ENCODE assay signal across 9 cellular contexts in the genomic region with DNA sequence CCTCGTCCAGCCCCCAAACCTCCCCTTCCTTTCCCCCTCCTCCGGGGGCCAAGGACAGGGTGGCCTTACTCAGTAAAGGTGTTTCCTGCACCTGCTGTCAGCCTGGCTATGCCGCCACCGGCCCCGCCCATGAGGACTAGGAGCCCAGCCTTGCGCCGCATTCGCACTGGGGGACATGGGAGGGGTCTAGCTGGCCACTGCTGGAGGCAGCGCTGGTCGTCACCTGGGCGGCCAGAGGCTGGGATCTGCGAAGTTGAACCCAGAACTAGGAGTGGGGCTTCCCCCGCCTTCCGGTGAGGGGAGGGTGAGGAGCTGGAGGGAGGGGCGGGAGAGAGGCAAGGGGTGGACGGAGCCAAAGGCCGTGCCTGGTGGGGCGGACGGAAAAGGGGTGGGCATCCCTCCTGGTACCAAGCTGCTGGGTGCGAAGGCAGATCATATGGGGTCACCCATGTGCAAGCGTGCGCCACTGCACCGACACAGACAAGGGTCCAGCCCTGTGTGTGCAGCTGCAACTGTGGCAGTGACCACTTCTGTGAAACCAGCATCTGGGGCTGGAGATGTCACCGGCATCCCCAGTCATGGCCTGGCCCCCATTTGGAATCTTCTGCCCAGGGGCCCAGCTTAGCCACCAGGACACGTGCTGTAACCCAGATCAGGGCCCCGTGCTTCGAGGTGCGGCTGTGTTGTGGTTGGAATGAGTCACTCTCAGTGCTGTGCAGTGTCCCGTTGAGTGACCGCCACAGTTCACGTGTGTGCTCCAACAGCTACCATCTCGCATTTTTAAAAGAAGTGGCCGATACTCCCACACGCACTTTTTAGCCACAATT. TPM values are rescaled to one million over a fixed set of nuclear protein-coding genes. Genes with fewer than 3 reads are reported as not detected.
A peak's percentile ranks its signal among the peaks of the same experiment; 100 is the strongest.
DNase-seq lines count a peak whose midpoint lies in the region; ATAC-seq and TF ChIP-seq lines count a peak whose summit lies in the region.
"Had no signal": no experiment of that assay in that cellular context is flagged by ENCODE, and none has a peak within 500 bp of the region (broad histone marks: within the 10 kb centered on the region; RNA-seq: fewer than 3 reads in every experiment).

No MANE protein-coding gene starts in this region.

- H3K4me3 ChIP-seq in NB4 (ENCODE audit: low read depth, low read length): no peak overlapping the region
- peak overlapping the region; percentile 69 for H3K4me3 ChIP-seq in coronary artery
- H3K4me3 ChIP-seq in effector memory CD4-positive, alpha-beta T cell (ENCODE audit: insufficient read depth, low read depth, low read length, poor library complexity, severe bottlenecking): no peak overlapping the region

- H3K36me3 Mint-ChIP-seq in naive thymus-derived CD8-positive, alpha-beta T cell: peaks cover 0 to 3% (median 0%) of the 10 kb centered on the region in 3 donors

- peaks cover 19% of the 10 kb centered on the region for H3K4me1 ChIP-seq in effector memory CD4-positive, alpha-beta T cell (ENCODE audit: control insufficient read depth, insufficient read depth, low read length, poor library complexity, severe bottlenecking)

- no peaks in the 10 kb centered on the region for H3K36me3 ChIP-seq in effector memory CD4-positive, alpha-beta T cell (ENCODE audit: control insufficient read depth, insufficient read depth, low read length)

- peak; percentile 85 for DNase-seq in Daoy (ENCODE audit: low read depth)
- DNase-seq in NB4 (ENCODE audit: low read depth): peak; percentile 91
- peak; percentile 72 for DNase-seq in coronary artery (ENCODE audit: low spot score)
- DNase-seq in naive thymus-derived CD8-positive, alpha-beta T cell: no peak
- DNase-seq in effector memory CD4-positive, alpha-beta T cell: no peak
- no peak for DNase-seq in germinal center (ENCODE audit: low spot score)
- no peak for DNase-seq in GOT3 (lab: John Stamatoyannopoulos, UW)

- H3K27ac ChIP-seq in coronary artery: no peak overlapping the region
- no peak overlapping the region for H3K27ac ChIP-seq in effector memory CD4-positive, alpha-beta T cell (ENCODE audit: insufficient read depth, low read length, poor library complexity, severe bottlenecking)

- POLR2A ChIA-PET in naive thymus-derived CD8-positive, alpha-beta T cell (lab: Charles Lee): interaction anchor here (0.6 to 2.1 kb wide), 3 partner anchors 10 to 18 kb away, joined by 3 to 5 read pairs (median 4); no protein-coding TSS in a partner anchor

- ATAC-seq in naive thymus-derived CD8-positive, alpha-beta T cell: no peak
- no peak for ATAC-seq in GM18909 (IDR thresholded peaks at IDR 0.05; ENCODE audit: poor library complexity, unreplicated experiment)

- TF ChIP-seq POLR2A in NB4 (IDR thresholded peaks at IDR 0.05; ENCODE audit: extremely low read depth, insufficient read length): no peak

- H3K4me1 Mint-ChIP-seq in naive thymus-derived CD8-positive, alpha-beta T cell: peaks cover 0 to 7% (median 4%) of the 10 kb centered on the region in 4 donors

- no peaks in the 10 kb centered on the region for H3K9me3 ChIP-seq in effector memory CD4-positive, alpha-beta T cell (ENCODE audit: control insufficient read depth, low read length)

- peak overlapping the region in 8 of 10 donors; percentile 2 to 77 (median 20) for H3K4me3 Mint-ChIP-seq in naive thymus-derived CD8-positive, alpha-beta T cell

- H3K27me3 ChIP-seq in effector memory CD4-positive, alpha-beta T cell (replicated peaks; ENCODE audit: control insufficient read depth, insufficient read depth, low read length, poor library complexity, severe bottlenecking): peaks cover 17% of the 10 kb centered on the region

- peaks cover 2 to 4% (median 3%) of the 10 kb centered on the region in 5 donors for H3K27me3 Mint-ChIP-seq in naive thymus-derived CD8-positive, alpha-beta T cell

- H3K27ac Mint-ChIP-seq in naive thymus-derived CD8-positive, alpha-beta T cell: no peak overlapping the region

- TF ChIP-seq CTCF in NB4 (IDR thresholded peaks at IDR 0.05; ENCODE audit: low read depth, low read length) (no peak), coronary artery (IDR thresholded peaks at IDR 0.05) (no peak)

- H3K9me3 Mint-ChIP-seq in naive thymus-derived CD8-positive, alpha-beta T cell: no peaks in the 10 kb centered on the region

RNA-seq across cellular contexts. Expression of gene AMN, which starts 8.5 kb away (rescaled TPM):
- 0.40 TPM in 1 of 2 replicates, not detected in the other for total RNA-seq in Daoy (2014; rRNA removed; shearing (Covaris generic))
- 10 to 100 TPM; 15.8 to 20.8 TPM for total RNA-seq in naive thymus-derived CD8-positive, alpha-beta T cell
- 1 to 10 TPM; 2.3 to 5.6 (median 4.1) TPM for polyA plus RNA-seq in naive thymus-derived CD8-positive, alpha-beta T cell
- total RNA-seq: SK-MEL-5 had no signal

Comparison
In these comparisons a context has a peak if more than half of its experiments do, and no peak if none do; other contexts are left out.
1. DNase-seq: peak in Daoy (single experiment), NB4 (single experiment) and coronary artery (single experiment); none in naive thymus-derived CD8-positive, alpha-beta T cell (0 of 10), effector memory CD4-positive, alpha-beta T cell (0 of 3), germinal center (single experiment) and GOT3 (single experiment).
2. RNA of gene AMN, which starts 8.5 kb away (total RNA-seq): 15.8 to 20.8 TPM in naive thymus-derived CD8-positive, alpha-beta T cell; 0.40 TPM in Daoy; every median in the first group is over 10 times any median in the second.